9 cellular contexts compared by ENCODE assay signal in genomic region chr22:25027959-25028840, GRCh38.
A peak's percentile ranks its signal among the peaks of the same experiment; 100 is the strongest.
DNase-seq lines count a peak whose midpoint lies in the region; ATAC-seq, FAIRE-seq and TF ChIP-seq lines count a peak whose summit lies in the region.
"Had no signal": no experiment of that assay in that cellular context is flagged by ENCODE, and none has a peak within 500 bp of the region (broad histone marks: within the 10 kb centered on the region; RNA-seq: fewer than 3 reads in every experiment).

No MANE protein-coding gene starts in this region.

- ATAC-seq in HG03280 (IDR thresholded peaks at IDR 0.05; ENCODE audit: unreplicated experiment) = no peak

- no peak for DNase-seq in D721Med (ENCODE audit: insufficient read length, low spot score)
- no peak for DNase-seq in LNCaP clone FGC (ENCODE audit: low read depth)
- DNase-seq in cerebellar cortex (ENCODE audit: low spot score) = peak; percentile 22
- peak; percentile 37 for DNase-seq in myocyte (ENCODE audit: low read depth)
- DNase-seq in MV-4-11 (lab: John Stamatoyannopoulos, UW) = no peak
- no peak for DNase-seq in NCI-H2171 (lab: John Stamatoyannopoulos, UW)
- no peak for DNase-seq in hippocampal formation (lab: John Stamatoyannopoulos, UW)
- DNase-seq: MG63 had no signal

- TF ChIP-seq CTCF in D721Med (IDR thresholded peaks at IDR 0.05; ENCODE audit: insufficient read depth, missing control alignments) (peak; percentile 64), LNCaP clone FGC (IDR thresholded peaks at IDR 0.05; ENCODE audit: control insufficient read depth, extremely low read depth, insufficient read depth) (peak; percentile 43)

- FAIRE-seq in D721Med (lab: Jason Lieb, UNC) = no peak

- H3K4me3 ChIP-seq in LNCaP clone FGC (ENCODE audit: low read depth, low read length) = no peak overlapping the region
- H3K4me3 ChIP-seq: MG63 had no signal

Comparison
In these comparisons a context has a peak if more than half of its experiments do, and no peak if none do; other contexts are left out.
1. DNase-seq: peak in cerebellar cortex (single experiment) and myocyte (single experiment); none in D721Med (single experiment), LNCaP clone FGC (single experiment), MV-4-11 (single experiment), NCI-H2171 (single experiment) and hippocampal formation (0 of 2).